In the genomic region with DNA sequence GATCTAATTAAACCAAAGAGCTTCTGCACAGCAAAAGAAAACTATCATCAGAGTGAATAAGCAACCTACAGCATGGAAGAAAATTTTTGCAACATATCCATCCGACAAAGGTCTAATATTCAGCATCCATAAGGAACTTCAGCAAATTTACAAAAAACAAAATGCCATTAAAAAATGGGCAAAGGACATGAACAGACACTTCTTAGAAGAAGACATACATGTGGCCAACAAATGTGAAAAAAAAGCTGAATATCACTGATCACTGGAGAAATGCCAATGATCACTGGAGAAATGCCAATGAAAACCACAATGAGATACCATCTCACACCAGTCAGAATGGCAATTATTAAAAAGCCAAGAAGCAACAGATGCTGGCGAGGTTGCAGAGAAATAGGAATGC, we compare ENCODE assay signal across 25 cellular contexts.
"Had no signal": no experiment of that assay in that cellular context is flagged by ENCODE, and none has a peak within 500 bp of the region (broad histone marks: within the 10 kb centered on the region; RNA-seq: fewer than 3 reads in every experiment).

No MANE protein-coding gene starts in this region.

- H3K4me3 ChIP-seq: hepatocyte, left ventricle myocardium inferior, lung, mucosa of descending colon, pancreas, prostate gland, spleen, suprapubic skin, thoracic aorta, tibial artery, upper lobe of right lung had no signal

- H3K36me3 Mint-ChIP-seq: stimulated activated effector memory CD8-positive, alpha-beta T cell treated with anti-CD3 and anti-CD28 coated beads, Interleukin-12 subunit alpha, Interleukin-12 subunit beta, amount 100 ng/mL, for 72 hours had no signal

- H3K27ac Mint-ChIP-seq: memory B cell; naive thymus-derived CD4-positive, alpha-beta T cell; natural killer cell treated with Interleukin-12 subunit alpha and Interleukin-12 subunit beta and Interleukin-15 and Interleukin-18, amount 100 ng/mL, for 72 hours; stimulated activated effector memory CD8-positive, alpha-beta T cell treated with anti-CD3 and anti-CD28 coated beads, Interleukin-12 subunit alpha, Interleukin-12 subunit beta, amount 100 ng/mL, for 72 hours; stimulated activated naive CD8-positive, alpha-beta T cell treated with anti-CD3 and anti-CD28 coated beads, Interleukin-15, Interleukin-2, amounts not matched to agents 100 ng/mL and 50 ng/mL, for 24 hours had no signal

- H3K27ac ChIP-seq: hepatocyte, left ventricle myocardium inferior, pancreas, prostate gland, spleen, suprapubic skin, thoracic aorta, tibial artery, upper lobe of right lung had no signal

- H3K4me2 ChIP-seq: hepatocyte had no signal

- H3K27me3 ChIP-seq: hepatocyte, pancreas, spleen, suprapubic skin, tibial artery, upper lobe of right lung had no signal

- H2AFZ ChIP-seq: hepatocyte had no signal

- H3K27me3 Mint-ChIP-seq: memory B cell; stimulated activated naive CD8-positive, alpha-beta T cell treated with anti-CD3 and anti-CD28 coated beads, Interleukin-15, Interleukin-2, amounts not matched to agents 100 ng/mL and 50 ng/mL, for 24 hours had no signal

- H3K36me3 ChIP-seq: pancreas, prostate gland, suprapubic skin, upper lobe of right lung had no signal

- H3K4me3 Mint-ChIP-seq: memory B cell; naive thymus-derived CD4-positive, alpha-beta T cell; natural killer cell treated with Interleukin-12 subunit alpha and Interleukin-12 subunit beta and Interleukin-15 and Interleukin-18, amount 100 ng/mL, for 72 hours; stimulated activated effector memory CD8-positive, alpha-beta T cell treated with anti-CD3 and anti-CD28 coated beads, Interleukin-12 subunit alpha, Interleukin-12 subunit beta, amount 100 ng/mL, for 72 hours; stimulated activated naive CD8-positive, alpha-beta T cell treated with anti-CD3 and anti-CD28 coated beads, Interleukin-15, Interleukin-2, amounts not matched to agents 100 ng/mL and 50 ng/mL, for 24 hours had no signal

- H3K9me3 ChIP-seq: pancreas, prostate gland had no signal

- DNase-seq: islet precursor cell; left ventricle myocardium inferior; midbrain; mucosa of descending colon; naive thymus-derived CD4-positive, alpha-beta T cell; pancreas; posterior cingulate gyrus; retina; right cardiac atrium; small intestine; spleen; stimulated activated CD4-positive, alpha-beta T cell treated with anti-CD3 and anti-CD28 coated beads, Interleukin-4, amount 100 ng/mL, for 24 hours; stimulated activated naive CD4-positive, alpha-beta T cell; tibial artery; trophoblast cell; upper lobe of right lung had no signal

- H3K4me1 ChIP-seq: left ventricle myocardium inferior, pancreas, prostate gland, spleen, suprapubic skin, tibial artery, upper lobe of right lung had no signal

- H3K79me2 ChIP-seq: hepatocyte had no signal

- H3K4me1 Mint-ChIP-seq: memory B cell; stimulated activated effector memory CD8-positive, alpha-beta T cell treated with anti-CD3 and anti-CD28 coated beads, Interleukin-12 subunit alpha, Interleukin-12 subunit beta, amount 100 ng/mL, for 72 hours had no signal
